Comparison of ENCODE assay signal across 1 cellular context in the genomic region with DNA sequence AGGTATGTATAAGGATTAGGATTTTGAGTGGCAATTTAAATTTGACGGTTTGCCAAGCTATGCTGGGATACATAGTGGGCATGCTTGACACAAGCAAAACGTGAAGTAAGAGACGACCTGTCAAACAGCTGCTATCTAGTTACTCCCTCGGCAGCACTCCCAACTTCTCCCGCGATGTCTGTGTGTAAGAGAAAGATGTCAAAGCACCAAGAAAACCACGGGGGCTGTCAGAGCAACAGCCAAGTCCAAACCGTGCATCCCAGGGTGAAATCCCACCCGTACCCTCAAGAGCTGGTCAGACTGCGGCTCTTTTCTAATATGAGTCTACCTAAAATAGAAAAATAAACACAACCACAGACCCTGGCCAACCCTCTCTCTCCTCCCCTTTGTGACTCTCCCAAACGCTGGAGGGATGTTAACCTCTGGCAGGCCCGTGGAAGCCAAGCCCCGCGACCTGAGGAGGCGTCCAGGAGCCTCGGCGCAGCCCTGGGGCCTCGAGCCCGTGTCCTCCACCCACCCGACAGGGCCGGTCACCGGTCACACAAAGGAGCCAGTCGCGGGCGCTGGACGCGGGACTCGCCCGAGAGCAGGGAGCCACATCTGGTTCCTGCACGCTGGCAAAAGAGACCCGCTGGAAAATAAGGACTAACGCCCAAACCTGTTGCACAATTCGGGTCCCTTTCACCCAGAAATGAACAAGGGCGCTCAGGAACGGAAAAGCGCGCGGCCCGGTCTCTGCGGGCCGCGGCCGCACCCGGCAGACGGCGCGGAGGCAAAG.
A peak's percentile ranks its signal among the peaks of the same experiment; 100 is the strongest.
TF ChIP-seq lines count a peak whose summit lies in the region.

No MANE protein-coding gene starts in this region.

TF ChIP-seq in HepG2, 621 proteins besides CTCF, POLR2A, EP300 and RAD21 (continued from another document and continues in another):
- TF ChIP-seq, protein P1, sequence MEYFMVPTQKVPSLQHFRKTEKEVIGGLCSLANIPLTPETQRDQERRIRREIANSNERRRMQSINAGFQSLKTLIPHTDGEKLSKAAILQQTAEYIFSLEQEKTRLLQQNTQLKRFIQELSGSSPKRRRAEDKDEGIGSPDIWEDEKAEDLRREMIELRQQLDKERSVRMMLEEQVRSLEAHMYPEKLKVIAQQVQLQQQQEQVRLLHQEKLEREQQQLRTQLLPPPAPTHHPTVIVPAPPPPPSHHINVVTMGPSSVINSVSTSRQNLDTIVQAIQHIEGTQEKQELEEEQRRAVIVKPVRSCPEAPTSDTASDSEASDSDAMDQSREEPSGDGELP (IDR thresholded peaks at IDR 0.05; ENCODE audit: borderline replicate concordance, low read depth): peak; percentile 64; the same call in 1 of the 2 replicates
- TF ChIP-seq KAT7 (CRISPR knock-in tag; IDR thresholded peaks at IDR 0.05; ENCODE audit: borderline replicate concordance): 0 out of 2 replicates have a peak, but pooled peaks have one; percentile 56
- peak; percentile 53; the same call in 1 of the 2 replicates for TF ChIP-seq GLI4 (CRISPR knock-in tag; IDR thresholded peaks at IDR 0.05; ENCODE audit: borderline replicate concordance)
- TF ChIP-seq, protein P2, sequence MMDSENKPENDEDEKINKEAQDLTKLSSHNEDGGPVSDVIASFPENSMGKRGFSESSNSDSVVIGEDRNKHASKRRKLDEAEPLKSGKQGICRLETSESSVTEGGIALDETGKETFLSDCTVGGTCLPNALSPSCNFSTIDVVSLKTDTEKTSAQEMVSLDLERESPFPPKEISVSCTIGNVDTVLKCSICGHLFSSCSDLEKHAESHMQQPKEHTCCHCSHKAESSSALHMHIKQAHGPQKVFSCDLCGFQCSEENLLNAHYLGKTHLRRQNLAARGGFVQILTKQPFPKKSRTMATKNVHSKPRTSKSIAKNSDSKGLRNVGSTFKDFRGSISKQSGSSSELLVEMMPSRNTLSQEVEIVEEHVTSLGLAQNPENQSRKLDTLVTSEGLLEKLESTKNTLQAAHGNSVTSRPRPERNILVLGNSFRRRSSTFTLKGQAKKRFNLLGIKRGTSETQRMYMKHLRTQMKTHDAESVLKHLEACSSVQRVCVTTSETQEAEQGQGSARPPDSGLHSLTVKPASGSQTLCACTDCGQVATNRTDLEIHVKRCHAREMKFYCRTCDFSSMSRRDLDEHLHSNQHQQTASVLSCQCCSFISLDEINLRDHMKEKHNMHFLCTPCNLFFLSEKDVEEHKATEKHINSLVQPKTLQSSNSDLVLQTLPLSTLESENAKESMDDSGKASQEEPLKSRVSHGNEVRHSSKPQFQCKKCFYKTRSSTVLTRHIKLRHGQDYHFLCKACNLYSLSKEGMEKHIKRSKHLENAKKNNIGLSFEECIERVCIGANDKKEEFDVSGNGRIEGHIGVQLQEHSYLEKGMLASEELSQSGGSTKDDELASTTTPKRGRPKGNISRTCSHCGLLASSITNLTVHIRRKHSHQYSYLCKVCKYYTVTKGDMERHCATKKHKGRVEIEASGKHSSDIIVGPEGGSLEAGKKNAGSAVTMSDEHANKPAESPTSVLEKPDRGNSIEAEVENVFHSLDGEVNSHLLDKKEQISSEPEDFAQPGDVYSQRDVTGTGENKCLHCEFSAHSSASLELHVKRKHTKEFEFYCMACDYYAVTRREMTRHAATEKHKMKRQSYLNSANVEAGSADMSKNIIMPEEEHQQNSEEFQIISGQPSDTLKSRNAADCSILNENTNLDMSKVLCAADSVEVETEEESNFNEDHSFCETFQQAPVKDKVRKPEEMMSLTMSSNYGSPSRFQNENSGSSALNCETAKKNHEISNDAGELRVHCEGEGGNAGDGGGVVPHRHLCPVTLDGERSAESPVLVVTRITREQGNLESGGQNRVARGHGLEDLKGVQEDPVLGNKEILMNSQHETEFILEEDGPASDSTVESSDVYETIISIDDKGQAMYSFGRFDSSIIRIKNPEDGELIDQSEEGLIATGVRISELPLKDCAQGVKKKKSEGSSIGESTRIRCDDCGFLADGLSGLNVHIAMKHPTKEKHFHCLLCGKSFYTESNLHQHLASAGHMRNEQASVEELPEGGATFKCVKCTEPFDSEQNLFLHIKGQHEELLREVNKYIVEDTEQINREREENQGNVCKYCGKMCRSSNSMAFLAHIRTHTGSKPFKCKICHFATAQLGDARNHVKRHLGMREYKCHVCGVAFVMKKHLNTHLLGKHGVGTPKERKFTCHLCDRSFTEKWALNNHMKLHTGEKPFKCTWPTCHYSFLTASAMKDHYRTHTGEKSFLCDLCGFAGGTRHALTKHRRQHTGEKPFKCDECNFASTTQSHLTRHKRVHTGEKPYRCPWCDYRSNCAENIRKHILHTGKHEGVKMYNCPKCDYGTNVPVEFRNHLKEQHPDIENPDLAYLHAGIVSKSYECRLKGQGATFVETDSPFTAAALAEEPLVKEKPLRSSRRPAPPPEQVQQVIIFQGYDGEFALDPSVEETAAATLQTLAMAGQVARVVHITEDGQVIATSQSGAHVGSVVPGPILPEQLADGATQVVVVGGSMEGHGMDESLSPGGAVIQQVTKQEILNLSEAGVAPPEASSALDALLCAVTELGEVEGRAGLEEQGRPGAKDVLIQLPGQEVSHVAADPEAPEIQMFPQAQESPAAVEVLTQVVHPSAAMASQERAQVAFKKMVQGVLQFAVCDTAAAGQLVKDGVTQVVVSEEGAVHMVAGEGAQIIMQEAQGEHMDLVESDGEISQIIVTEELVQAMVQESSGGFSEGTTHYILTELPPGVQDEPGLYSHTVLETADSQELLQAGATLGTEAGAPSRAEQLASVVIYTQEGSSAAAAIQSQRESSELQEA (CRISPR knock-in tag; IDR thresholded peaks at IDR 0.05; ENCODE audit: not compliant biosample characterization): peak; percentile 39
- TF ChIP-seq HNRNPLL (IDR thresholded peaks at IDR 0.05; ENCODE audit: low read depth, low read length, poor library complexity, severe bottlenecking): peak; percentile 68
- TF ChIP-seq, protein P3, sequence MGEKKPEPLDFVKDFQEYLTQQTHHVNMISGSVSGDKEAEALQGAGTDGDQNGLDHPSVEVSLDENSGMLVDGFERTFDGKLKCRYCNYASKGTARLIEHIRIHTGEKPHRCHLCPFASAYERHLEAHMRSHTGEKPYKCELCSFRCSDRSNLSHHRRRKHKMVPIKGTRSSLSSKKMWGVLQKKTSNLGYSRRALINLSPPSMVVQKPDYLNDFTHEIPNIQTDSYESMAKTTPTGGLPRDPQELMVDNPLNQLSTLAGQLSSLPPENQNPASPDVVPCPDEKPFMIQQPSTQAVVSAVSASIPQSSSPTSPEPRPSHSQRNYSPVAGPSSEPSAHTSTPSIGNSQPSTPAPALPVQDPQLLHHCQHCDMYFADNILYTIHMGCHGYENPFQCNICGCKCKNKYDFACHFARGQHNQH (CRISPR knock-in tag; IDR thresholded peaks at IDR 0.05): 0 out of 2 replicates have a peak, but pooled peaks have one; percentile 25
- 0 out of 2 replicates have a peak, but pooled peaks have one; percentile 13 for TF ChIP-seq NKX3-1 (CRISPR knock-in tag; IDR thresholded peaks at IDR 0.05)
- TF ChIP-seq ZNF883 (CRISPR knock-in tag; IDR thresholded peaks at IDR 0.05; ENCODE audit: not compliant biosample characterization): peak; percentile 55
- TF ChIP-seq SOX6 (IDR thresholded peaks at IDR 0.05): no peak
- peak; percentile 12; the same call in 1 of the 2 replicates for TF ChIP-seq SOX6 (CRISPR knock-in tag; IDR thresholded peaks at IDR 0.05)
- no peak for TF ChIP-seq ZNF101 (CRISPR knock-in tag; IDR thresholded peaks at IDR 0.05; ENCODE audit: borderline replicate concordance, low read depth)
- TF ChIP-seq HOXA7 (CRISPR knock-in tag; IDR thresholded peaks at IDR 0.05): no peak
- TF ChIP-seq KDM3A (CRISPR knock-in tag; IDR thresholded peaks at IDR 0.05; ENCODE audit: low read depth): 0 out of 2 replicates have a peak, but pooled peaks have one; percentile 36
- TF ChIP-seq, protein P4, sequence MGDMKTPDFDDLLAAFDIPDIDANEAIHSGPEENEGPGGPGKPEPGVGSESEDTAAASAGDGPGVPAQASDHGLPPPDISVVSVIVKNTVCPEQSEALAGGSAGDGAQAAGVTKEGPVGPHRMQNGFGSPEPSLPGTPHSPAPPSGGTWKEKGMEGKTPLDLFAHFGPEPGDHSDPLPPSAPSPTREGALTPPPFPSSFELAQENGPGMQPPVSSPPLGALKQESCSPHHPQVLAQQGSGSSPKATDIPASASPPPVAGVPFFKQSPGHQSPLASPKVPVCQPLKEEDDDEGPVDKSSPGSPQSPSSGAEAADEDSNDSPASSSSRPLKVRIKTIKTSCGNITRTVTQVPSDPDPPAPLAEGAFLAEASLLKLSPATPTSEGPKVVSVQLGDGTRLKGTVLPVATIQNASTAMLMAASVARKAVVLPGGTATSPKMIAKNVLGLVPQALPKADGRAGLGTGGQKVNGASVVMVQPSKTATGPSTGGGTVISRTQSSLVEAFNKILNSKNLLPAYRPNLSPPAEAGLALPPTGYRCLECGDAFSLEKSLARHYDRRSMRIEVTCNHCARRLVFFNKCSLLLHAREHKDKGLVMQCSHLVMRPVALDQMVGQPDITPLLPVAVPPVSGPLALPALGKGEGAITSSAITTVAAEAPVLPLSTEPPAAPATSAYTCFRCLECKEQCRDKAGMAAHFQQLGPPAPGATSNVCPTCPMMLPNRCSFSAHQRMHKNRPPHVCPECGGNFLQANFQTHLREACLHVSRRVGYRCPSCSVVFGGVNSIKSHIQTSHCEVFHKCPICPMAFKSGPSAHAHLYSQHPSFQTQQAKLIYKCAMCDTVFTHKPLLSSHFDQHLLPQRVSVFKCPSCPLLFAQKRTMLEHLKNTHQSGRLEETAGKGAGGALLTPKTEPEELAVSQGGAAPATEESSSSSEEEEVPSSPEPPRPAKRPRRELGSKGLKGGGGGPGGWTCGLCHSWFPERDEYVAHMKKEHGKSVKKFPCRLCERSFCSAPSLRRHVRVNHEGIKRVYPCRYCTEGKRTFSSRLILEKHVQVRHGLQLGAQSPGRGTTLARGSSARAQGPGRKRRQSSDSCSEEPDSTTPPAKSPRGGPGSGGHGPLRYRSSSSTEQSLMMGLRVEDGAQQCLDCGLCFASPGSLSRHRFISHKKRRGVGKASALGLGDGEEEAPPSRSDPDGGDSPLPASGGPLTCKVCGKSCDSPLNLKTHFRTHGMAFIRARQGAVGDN (CRISPR knock-in tag; IDR thresholded peaks at IDR 0.05): peak; percentile 81
- peak; percentile 76 for TF ChIP-seq ZNF547 (CRISPR knock-in tag; IDR thresholded peaks at IDR 0.05)
- 0 out of 2 replicates have a peak, but pooled peaks have one; percentile 14 for TF ChIP-seq HNF4A (CRISPR knock-in tag; IDR thresholded peaks at IDR 0.05)
- peak; percentile 64; the same call in 1 of the 2 replicates for TF ChIP-seq KDM2A (CRISPR knock-in tag; IDR thresholded peaks at IDR 0.05; ENCODE audit: borderline replicate concordance, low read depth)
- TF ChIP-seq, protein P5, sequence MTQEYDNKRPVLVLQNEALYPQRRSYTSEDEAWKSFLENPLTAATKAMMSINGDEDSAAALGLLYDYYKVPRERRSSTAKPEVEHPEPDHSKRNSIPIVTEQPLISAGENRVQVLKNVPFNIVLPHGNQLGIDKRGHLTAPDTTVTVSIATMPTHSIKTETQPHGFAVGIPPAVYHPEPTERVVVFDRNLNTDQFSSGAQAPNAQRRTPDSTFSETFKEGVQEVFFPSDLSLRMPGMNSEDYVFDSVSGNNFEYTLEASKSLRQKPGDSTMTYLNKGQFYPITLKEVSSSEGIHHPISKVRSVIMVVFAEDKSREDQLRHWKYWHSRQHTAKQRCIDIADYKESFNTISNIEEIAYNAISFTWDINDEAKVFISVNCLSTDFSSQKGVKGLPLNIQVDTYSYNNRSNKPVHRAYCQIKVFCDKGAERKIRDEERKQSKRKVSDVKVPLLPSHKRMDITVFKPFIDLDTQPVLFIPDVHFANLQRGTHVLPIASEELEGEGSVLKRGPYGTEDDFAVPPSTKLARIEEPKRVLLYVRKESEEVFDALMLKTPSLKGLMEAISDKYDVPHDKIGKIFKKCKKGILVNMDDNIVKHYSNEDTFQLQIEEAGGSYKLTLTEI (CRISPR knock-in tag; conservative IDR thresholded peaks at IDR 0.05): no peak
- no peak for TF ChIP-seq RORA (CRISPR knock-in tag; IDR thresholded peaks at IDR 0.05)
- TF ChIP-seq HNRNPL (IDR thresholded peaks at IDR 0.05; ENCODE audit: low read depth, low read length): peak; percentile 43; the same call in 1 of the 2 replicates
- peak; percentile 75; the same call in 1 of the 2 replicates for TF ChIP-seq ZNF33B (CRISPR knock-in tag; IDR thresholded peaks at IDR 0.05)
- TF ChIP-seq, protein P6, sequence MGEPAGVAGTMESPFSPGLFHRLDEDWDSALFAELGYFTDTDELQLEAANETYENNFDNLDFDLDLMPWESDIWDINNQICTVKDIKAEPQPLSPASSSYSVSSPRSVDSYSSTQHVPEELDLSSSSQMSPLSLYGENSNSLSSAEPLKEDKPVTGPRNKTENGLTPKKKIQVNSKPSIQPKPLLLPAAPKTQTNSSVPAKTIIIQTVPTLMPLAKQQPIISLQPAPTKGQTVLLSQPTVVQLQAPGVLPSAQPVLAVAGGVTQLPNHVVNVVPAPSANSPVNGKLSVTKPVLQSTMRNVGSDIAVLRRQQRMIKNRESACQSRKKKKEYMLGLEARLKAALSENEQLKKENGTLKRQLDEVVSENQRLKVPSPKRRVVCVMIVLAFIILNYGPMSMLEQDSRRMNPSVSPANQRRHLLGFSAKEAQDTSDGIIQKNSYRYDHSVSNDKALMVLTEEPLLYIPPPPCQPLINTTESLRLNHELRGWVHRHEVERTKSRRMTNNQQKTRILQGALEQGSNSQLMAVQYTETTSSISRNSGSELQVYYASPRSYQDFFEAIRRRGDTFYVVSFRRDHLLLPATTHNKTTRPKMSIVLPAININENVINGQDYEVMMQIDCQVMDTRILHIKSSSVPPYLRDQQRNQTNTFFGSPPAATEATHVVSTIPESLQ (CRISPR knock-in tag; conservative IDR thresholded peaks at IDR 0.05): no peak
- TF ChIP-seq BCL6 (CRISPR knock-in tag; IDR thresholded peaks at IDR 0.05): no peak
- peak; percentile 84 for TF ChIP-seq KMT2A (CRISPR knock-in tag; IDR thresholded peaks at IDR 0.05)
- no peak for TF ChIP-seq ZSCAN25 (CRISPR knock-in tag; IDR thresholded peaks at IDR 0.05)
- 0 out of 2 replicates have a peak, but pooled peaks have one; percentile 63 for TF ChIP-seq ZNF782 (CRISPR knock-in tag; IDR thresholded peaks at IDR 0.05; ENCODE audit: borderline replicate concordance)
- no peak for TF ChIP-seq ZNF788 (CRISPR knock-in tag; IDR thresholded peaks at IDR 0.05; ENCODE audit: borderline replicate concordance)
- TF ChIP-seq HOXA5 (CRISPR knock-in tag; IDR thresholded peaks at IDR 0.05): peak; percentile 62; the same call in 1 of the 2 replicates
- TF ChIP-seq SALL2 (CRISPR knock-in tag; IDR thresholded peaks at IDR 0.05): peak; percentile 52; the same call in 1 of the 2 replicates
- TF ChIP-seq ZNF501 (CRISPR knock-in tag; IDR thresholded peaks at IDR 0.05): peak; percentile 82
- peak; percentile 82 for TF ChIP-seq FOXC1 (CRISPR knock-in tag; IDR thresholded peaks at IDR 0.05; ENCODE audit: borderline replicate concordance)
- 0 out of 2 replicates have a peak, but pooled peaks have one; percentile 35 for TF ChIP-seq RXRA (CRISPR knock-in tag; IDR thresholded peaks at IDR 0.05)
- TF ChIP-seq NFKBIZ (CRISPR knock-in tag; IDR thresholded peaks at IDR 0.05): no peak
- peak; percentile 12; the same call in 1 of the 2 replicates for TF ChIP-seq ZMYM4 (CRISPR knock-in tag; IDR thresholded peaks at IDR 0.05)
- no peak for TF ChIP-seq ZBTB3 (CRISPR knock-in tag; IDR thresholded peaks at IDR 0.05; ENCODE audit: borderline replicate concordance, low read depth)
- TF ChIP-seq, protein P7, sequence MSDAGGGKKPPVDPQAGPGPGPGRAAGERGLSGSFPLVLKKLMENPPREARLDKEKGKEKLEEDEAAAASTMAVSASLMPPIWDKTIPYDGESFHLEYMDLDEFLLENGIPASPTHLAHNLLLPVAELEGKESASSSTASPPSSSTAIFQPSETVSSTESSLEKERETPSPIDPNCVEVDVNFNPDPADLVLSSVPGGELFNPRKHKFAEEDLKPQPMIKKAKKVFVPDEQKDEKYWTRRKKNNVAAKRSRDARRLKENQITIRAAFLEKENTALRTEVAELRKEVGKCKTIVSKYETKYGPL (CRISPR knock-in tag; IDR thresholded peaks at IDR 0.05): 0 out of 2 replicates have a peak, but pooled peaks have one; percentile 50
- TF ChIP-seq, protein P8, sequence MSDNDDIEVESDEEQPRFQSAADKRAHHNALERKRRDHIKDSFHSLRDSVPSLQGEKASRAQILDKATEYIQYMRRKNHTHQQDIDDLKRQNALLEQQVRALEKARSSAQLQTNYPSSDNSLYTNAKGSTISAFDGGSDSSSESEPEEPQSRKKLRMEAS (IDR thresholded peaks at IDR 0.05): peak; percentile 54
